Comparison of ENCODE assay signal across 8 cellular contexts in genomic region chr1:15408890-15409399, GRCh38. TPM values are rescaled to one million over a fixed set of nuclear protein-coding genes. Genes with fewer than 3 reads are reported as not detected.
DNase-seq lines count a peak whose midpoint lies in the region; ATAC-seq and TF ChIP-seq lines count a peak whose summit lies in the region.

No MANE protein-coding gene starts in this region.

- H3K4me1 ChIP-seq in SJCRH30 (peaks cover 21% of the 10 kb centered on the region), esophagus squamous epithelium (peaks cover 11 to 59% (median 48%) of the 10 kb centered on the region in 3 donors), rectal smooth muscle tissue (ENCODE audit: control insufficient read depth, insufficient read depth, low read length) (peaks cover 17% of the 10 kb centered on the region)

- H3K36me3 ChIP-seq in SJCRH30 = peaks cover 9% of the 10 kb centered on the region; the same call in 1 of the 2 replicates
- H3K36me3 ChIP-seq in esophagus squamous epithelium = peaks cover 0 to 4% (median 0%) of the 10 kb centered on the region in 3 donors
- H3K36me3 ChIP-seq in rectal smooth muscle tissue (ENCODE audit: control insufficient read depth, insufficient read depth, low read length) = no peaks in the 10 kb centered on the region

- no peak for ATAC-seq in GM18519 (IDR thresholded peaks at IDR 0.05; ENCODE audit: low FRiP score, unreplicated experiment)

- peak overlapping the region; percentile 13 for H3K9ac ChIP-seq in rectal smooth muscle tissue (ENCODE audit: low read length)

- H3K9me3 ChIP-seq in SJCRH30 (replicated peaks) = no peaks in the 10 kb centered on the region
- H3K9me3 ChIP-seq in esophagus squamous epithelium = no peaks in the 10 kb centered on the region

- no peak for TF ChIP-seq POLR2A in esophagus squamous epithelium (IDR thresholded peaks at IDR 0.05)

- H3K27me3 ChIP-seq in SJCRH30 = no peaks in the 10 kb centered on the region
- H3K27me3 ChIP-seq in esophagus squamous epithelium = no peaks in the 10 kb centered on the region
- no peaks in the 10 kb centered on the region for H3K27me3 ChIP-seq in rectal smooth muscle tissue (ENCODE audit: control insufficient read depth, insufficient read depth, low read length)

- DNase-seq in GM12864 (ENCODE audit: low read depth) = no peak
- no peak for DNase-seq in SJCRH30
- no peak for DNase-seq in esophagus squamous epithelium (lab: John Stamatoyannopoulos, UW)
- DNase-seq in UCSD-AML1 (lab: John Stamatoyannopoulos, UW; ENCODE audit: unreplicated experiment) = no peak
- DNase-seq in NCI-H526 treated with DMSO at 0.1 percent for 48 hours (lab: John Stamatoyannopoulos, UW) = no peak
- no peak for DNase-seq in NCI-H146 treated with DMSO at 0.1 percent for 48 hours (lab: John Stamatoyannopoulos, UW; ENCODE audit: unreplicated experiment)

- TF ChIP-seq CTCF in GM12864 (IDR thresholded peaks at IDR 0.05; ENCODE audit: low read depth, low read length, missing control alignments) (no peak), esophagus squamous epithelium (IDR thresholded peaks at IDR 0.05) (no peak)

- H3K27ac ChIP-seq in SJCRH30 = peak overlapping the region; percentile 39
- peak overlapping the region in 3 of 4 donors; percentile 80 to 90 (median 87) for H3K27ac ChIP-seq in esophagus squamous epithelium
- H3K27ac ChIP-seq in rectal smooth muscle tissue (ENCODE audit: low read depth, low read length) = peak overlapping the region; percentile 46

- intact Hi-C loops in esophagus squamous epithelium (cut with DNase I) = no loop called here

- peak overlapping the region; percentile 90 for H3K4me3 ChIP-seq in GM12864 (ENCODE audit: low read depth, low read length)
- peak overlapping the region; percentile 86 for H3K4me3 ChIP-seq in SJCRH30
- peak overlapping the region; percentile 68 to 99 (median 88) for H3K4me3 ChIP-seq in esophagus squamous epithelium
- peak overlapping the region; percentile 70 for H3K4me3 ChIP-seq in rectal smooth muscle tissue (ENCODE audit: low read length)

- 30 to 57% methylated on average over 3 to 13 of the region's 14 CpGs for WGBS in esophagus squamous epithelium, 2 donors

RNA-seq across cellular contexts. Expression of gene EFHD2, which starts 0.7 kb away (rescaled TPM):
- 203 and 208 TPM in 2 replicates for total RNA-seq in SJCRH30 (2014; rRNA removed; shearing (Covaris generic))
- 10 to 100 TPM; 47.5 to 79.5 (median 61.0) TPM for total RNA-seq in esophagus squamous epithelium

RNA-seq across cellular contexts. Expression of gene CTRC, which starts 29.3 kb away (rescaled TPM):
- 0.12 and 0.28 TPM in 2 replicates for total RNA-seq in SJCRH30 (2014; rRNA removed; shearing (Covaris generic))
- total RNA-seq in esophagus squamous epithelium = not detected

RNA-seq across cellular contexts. Expression of gene CELA2A, which starts 47.6 kb away (rescaled TPM):
- 0.55 TPM in 1 of 2 replicates, not detected in the other for total RNA-seq in SJCRH30 (2014; rRNA removed; shearing (Covaris generic))
- total RNA-seq in esophagus squamous epithelium = not detected
